ENCODE assay signal across 1 cellular context in genomic region chr16:48491517-48491916, GRCh38.
TF ChIP-seq lines count a peak whose summit lies in the region.

No MANE protein-coding gene starts in this region.

TF ChIP-seq in HepG2, 621 proteins besides CTCF, POLR2A, EP300 and RAD21:
- TF ChIP-seq CSRNP1 (CRISPR knock-in tag; IDR thresholded peaks at IDR 0.05) (no peak), ZNF225 (CRISPR knock-in tag; IDR thresholded peaks at IDR 0.05) (no peak), ZNF264 (CRISPR knock-in tag; IDR thresholded peaks at IDR 0.05) (no peak), ARID5B (CRISPR knock-in tag; IDR thresholded peaks at IDR 0.05) (no peak), REST (IDR thresholded peaks at IDR 0.05; ENCODE audit: borderline replicate concordance in 1 of 2, low read depth in 1 of 2, low read length in 2 of 2) (no peak), NFE2L1 (CRISPR knock-in tag; IDR thresholded peaks at IDR 0.05; ENCODE audit: borderline replicate concordance) (no peak), CC2D1A (CRISPR knock-in tag; IDR thresholded peaks at IDR 0.05) (no peak), MATR3 (CRISPR knock-in tag; IDR thresholded peaks at IDR 0.05) (no peak), SPEN (CRISPR knock-in tag; IDR thresholded peaks at IDR 0.05; ENCODE audit: low read depth) (no peak), SKIL (CRISPR knock-in tag; IDR thresholded peaks at IDR 0.05; ENCODE audit: borderline replicate concordance) (no peak), HNRNPL (IDR thresholded peaks at IDR 0.05; ENCODE audit: low read depth, low read length) (no peak)
